In the genomic region with DNA sequence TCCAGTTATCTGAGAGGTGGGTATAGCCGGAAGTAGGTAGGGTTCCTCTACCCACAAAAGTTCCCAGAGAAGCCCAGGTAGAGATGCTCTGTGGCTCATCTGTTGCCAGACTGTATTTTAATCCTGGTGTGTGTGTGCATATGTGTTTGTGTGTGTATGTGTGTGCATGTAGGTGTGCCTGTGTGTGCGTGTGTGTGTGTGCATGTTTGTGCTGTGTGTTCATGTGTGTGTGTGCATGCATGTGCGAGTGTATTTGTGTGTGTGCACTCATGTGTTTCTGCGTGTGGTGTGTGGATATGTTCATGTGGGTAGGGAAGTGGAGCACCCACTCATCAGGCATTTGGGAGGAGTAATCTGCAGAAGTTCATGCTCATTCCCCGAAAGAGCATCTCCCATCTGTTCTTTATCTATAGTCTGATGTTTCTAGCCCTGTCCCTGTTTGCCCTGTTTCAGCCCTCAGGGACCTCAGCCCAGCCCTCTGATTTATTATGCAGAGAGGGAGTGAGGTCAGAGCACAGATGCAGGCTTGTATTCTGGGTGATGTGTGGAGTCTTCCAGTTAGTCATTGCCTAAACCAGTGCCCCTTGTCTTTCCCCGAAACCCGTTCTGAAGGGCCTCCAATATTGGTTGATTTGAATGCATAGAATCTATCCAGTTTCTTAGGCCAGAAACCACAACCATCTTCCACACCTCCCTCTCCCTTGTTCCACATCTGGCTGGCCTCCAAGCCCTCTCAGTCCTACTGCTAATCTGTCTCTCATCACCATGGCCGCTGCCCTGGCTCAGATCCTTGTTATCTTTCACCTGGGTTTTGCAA, we compare ENCODE assay signal across 14 cellular contexts.
DNase-seq lines count a peak whose midpoint lies in the region; ATAC-seq lines count a peak whose summit lies in the region.
"Had no signal": no experiment of that assay in that cellular context is flagged by ENCODE, and none has a peak within 500 bp of the region (broad histone marks: within the 10 kb centered on the region; RNA-seq: fewer than 3 reads in every experiment).

No MANE protein-coding gene starts in this region.

- H3K9me3 Mint-ChIP-seq in stimulated activated effector memory CD8-positive, alpha-beta T cell treated with anti-CD3 and anti-CD28 coated beads, Interleukin-12 subunit alpha, Interleukin-12 subunit beta, amount 100 ng/mL, for 72 hours = no peaks in the 10 kb centered on the region

- no peaks in the 10 kb centered on the region for H3K27me3 Mint-ChIP-seq in T-helper 17 cell

- DNase-seq in left ventricle myocardium superior (no peak), cardiac septum (ENCODE audit: low spot score) (no peak), T-helper 17 cell (no peak), head of caudate nucleus (peak in 36 of 42 donors; percentile 17 to 80 (median 52)), kidney glomerular epithelial cell (lab: John Stamatoyannopoulos, UW) (no peak), posterior vena cava (ENCODE audit: low spot score) (no peak), MV-4-11 (lab: John Stamatoyannopoulos, UW) (no peak)
- DNase-seq in stimulated activated effector memory CD8-positive, alpha-beta T cell treated with anti-CD3 and anti-CD28 coated beads, Interleukin-12 subunit alpha, Interleukin-12 subunit beta, amount 100 ng/mL, for 72 hours (ENCODE audit: low spot score in 2 of 2) = no peak
- DNase-seq: activated B cell treated with CpG ODN at 0.5 μM for 24 hours; activated CD8-positive, alpha-beta memory T cell treated with anti-CD3 and anti-CD28 coated beads, Interleukin-2, amount 50 U/mL, for 48 hours; mammary epithelial cell; NCI-H2081 treated with DMSO at 0.1 percent for 48 hours had no signal

- ATAC-seq in left ventricle myocardium superior (peak; percentile 8), T-helper 17 cell (no peak)
- no peak for ATAC-seq in stimulated activated effector memory CD8-positive, alpha-beta T cell treated with anti-CD3 and anti-CD28 coated beads, Interleukin-12 subunit alpha, Interleukin-12 subunit beta, amount 100 ng/mL, for 72 hours
- ATAC-seq: activated naive CD4-positive, alpha-beta T cell treated with anti-CD3 and anti-CD28 coated beads, Interleukin-2, amount 50 U/mL, for 72 hours; esophagus mucosa had no signal

- no peaks in the 10 kb centered on the region for H3K9me3 ChIP-seq in T-helper 17 cell (ENCODE audit: control insufficient read depth, low read length, poor library complexity, severe bottlenecking)

- intact Hi-C loops in left ventricle myocardium superior (cut with micrococcal nuclease) (no loop called here), cardiac septum (cut with DNase I) (no loop called here), head of caudate nucleus (cut with DNase I) (no loop called here), posterior vena cava (cut with DNase I) (no loop called here)

- H3K36me3 Mint-ChIP-seq in T-helper 17 cell (ENCODE audit: low read depth) = peaks cover 19% of the 10 kb centered on the region
- no peaks in the 10 kb centered on the region for H3K36me3 Mint-ChIP-seq in stimulated activated effector memory CD8-positive, alpha-beta T cell treated with anti-CD3 and anti-CD28 coated beads, Interleukin-12 subunit alpha, Interleukin-12 subunit beta, amount 100 ng/mL, for 72 hours

- H3K27ac Mint-ChIP-seq in T-helper 17 cell = peak overlapping the region; percentile 32
- H3K27ac Mint-ChIP-seq in stimulated activated effector memory CD8-positive, alpha-beta T cell treated with anti-CD3 and anti-CD28 coated beads, Interleukin-12 subunit alpha, Interleukin-12 subunit beta, amount 100 ng/mL, for 72 hours = no peak overlapping the region
- H3K27ac Mint-ChIP-seq: activated B cell treated with CpG ODN at 0.5 μM for 24 hours had no signal

- peaks cover 23% of the 10 kb centered on the region for H3K4me1 Mint-ChIP-seq in T-helper 17 cell
- peaks cover 12% of the 10 kb centered on the region for H3K4me1 Mint-ChIP-seq in stimulated activated effector memory CD8-positive, alpha-beta T cell treated with anti-CD3 and anti-CD28 coated beads, Interleukin-12 subunit alpha, Interleukin-12 subunit beta, amount 100 ng/mL, for 72 hours

- no peak overlapping the region for H3K4me3 Mint-ChIP-seq in T-helper 17 cell
- no peak overlapping the region for H3K4me3 Mint-ChIP-seq in stimulated activated effector memory CD8-positive, alpha-beta T cell treated with anti-CD3 and anti-CD28 coated beads, Interleukin-12 subunit alpha, Interleukin-12 subunit beta, amount 100 ng/mL, for 72 hours
- H3K4me3 Mint-ChIP-seq: activated B cell treated with CpG ODN at 0.5 μM for 24 hours had no signal

Comparison
In these comparisons a context has a peak if more than half of its experiments do, and no peak if none do; other contexts are left out.
1. DNase-seq: peak in head of caudate nucleus (36 of 42); none in left ventricle myocardium superior (single experiment), cardiac septum (single experiment), T-helper 17 cell (0 of 3), kidney glomerular epithelial cell (single experiment), posterior vena cava (single experiment), MV-4-11 (single experiment) and stimulated activated effector memory CD8-positive, alpha-beta T cell treated with anti-CD3 and anti-CD28 coated beads, Interleukin-12 subunit alpha, Interleukin-12 subunit beta, amount 100 ng/mL, for 72 hours (0 of 2).